In the genomic region with DNA sequence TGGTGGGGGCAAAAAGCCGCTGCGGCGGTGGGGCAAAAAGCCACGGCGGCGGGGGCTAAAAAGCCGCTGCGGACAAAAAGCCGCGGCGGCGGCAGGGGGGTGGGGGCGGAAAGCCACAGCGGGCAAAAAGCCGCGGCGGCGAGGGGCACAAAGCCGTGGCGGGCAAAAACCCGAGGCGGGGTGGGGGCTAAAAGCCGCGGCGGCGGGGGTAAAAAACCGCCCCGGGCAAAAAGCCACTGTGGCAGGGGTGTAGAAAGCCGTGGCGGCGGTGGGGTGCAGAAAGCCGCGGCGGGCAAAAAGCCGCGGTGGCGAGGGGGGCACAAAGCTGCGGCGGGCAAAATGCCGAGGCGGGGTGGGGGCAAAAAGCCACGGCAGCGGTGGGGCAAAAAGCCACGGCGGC, we compare ENCODE assay signal across 15 cellular contexts.
DNase-seq lines count a peak whose midpoint lies in the region; ATAC-seq, FAIRE-seq and TF ChIP-seq lines count a peak whose summit lies in the region.
"Had no signal": no experiment of that assay in that cellular context is flagged by ENCODE, and none has a peak within 500 bp of the region (broad histone marks: within the 10 kb centered on the region; RNA-seq: fewer than 3 reads in every experiment).

No MANE protein-coding gene starts in this region.

- POLR2A ChIA-PET in HepG2 (lab: Yijun Ruan, JAX): no interaction called here
- POLR2A ChIA-PET in PC-3 (lab: Charles Lee; ENCODE audit: unreplicated experiment): no interaction called here

- ATAC-seq in right lobe of liver (no peak), HepG2 (no peak), PC-3 (no peak)
- ATAC-seq in activated T-helper 17 cell treated with anti-CD3 and anti-CD28 coated beads, Interleukin-2, amount 50 U/mL, for 72 hours (replicated peaks): no peak
- ATAC-seq in natural killer cell treated with Interleukin-12 subunit alpha and Interleukin-12 subunit beta and Interleukin-15 and Interleukin-18, amount 100 ng/mL, for 72 hours: no peak

- peaks cover 0 to 15% (median 0%) of the 10 kb centered on the region in 4 donors for H3K9me3 ChIP-seq in right lobe of liver
- H3K9me3 ChIP-seq in HepG2 (ENCODE audit: low read length): peaks cover 40% of the 10 kb centered on the region
- peaks cover 2% of the 10 kb centered on the region for H3K9me3 ChIP-seq in suprapubic skin
- peaks cover 38% of the 10 kb centered on the region for H3K9me3 ChIP-seq in PC-3 (ENCODE audit: low read length)

- H3K4me1 Mint-ChIP-seq in osteocyte (ENCODE audit: unreplicated experiment): no peaks in the 10 kb centered on the region
- no peaks in the 10 kb centered on the region for H3K4me1 Mint-ChIP-seq in activated T-helper 17 cell treated with anti-CD3 and anti-CD28 coated beads, Interleukin-2, amount 50 U/mL, for 72 hours
- peaks cover 0 to 4% of the 10 kb centered on the region in 2 donors for H3K4me1 Mint-ChIP-seq in natural killer cell treated with Interleukin-12 subunit alpha and Interleukin-12 subunit beta and Interleukin-15 and Interleukin-18, amount 100 ng/mL, for 72 hours (ENCODE audit: low read depth in 2 of 2)
- H3K4me1 Mint-ChIP-seq: B cell, H9 had no signal

- H3K9me2 ChIP-seq in PC-3 (replicated peaks; ENCODE audit: low read length): no peaks in the 10 kb centered on the region

- no peak overlapping the region for H2AFZ ChIP-seq in HepG2 (ENCODE audit: low read length)
- H2AFZ ChIP-seq in PC-3 (ENCODE audit: low read length): no peak overlapping the region

- H4K20me1 ChIP-seq in HepG2 (ENCODE audit: insufficient read depth, low read length) (no peaks in the 10 kb centered on the region), PC-3 (ENCODE audit: low read length) (no peaks in the 10 kb centered on the region)

- no peaks in the 10 kb centered on the region for H3K27me3 Mint-ChIP-seq in osteocyte (ENCODE audit: unreplicated experiment)
- no peaks in the 10 kb centered on the region for H3K27me3 Mint-ChIP-seq in activated T-helper 17 cell treated with anti-CD3 and anti-CD28 coated beads, Interleukin-2, amount 50 U/mL, for 72 hours
- no peaks in the 10 kb centered on the region for H3K27me3 Mint-ChIP-seq in natural killer cell treated with Interleukin-12 subunit alpha and Interleukin-12 subunit beta and Interleukin-15 and Interleukin-18, amount 100 ng/mL, for 72 hours
- H3K27me3 Mint-ChIP-seq: B cell; CD4-positive, alpha-beta T cell had no signal

- no peak overlapping the region for H3K9ac ChIP-seq in HepG2 (ENCODE audit: insufficient read depth, low read depth, low read length)
- no peak overlapping the region for H3K9ac ChIP-seq in PC-3 (ENCODE audit: low read length)

- no peak overlapping the region for H3K27ac Mint-ChIP-seq in osteocyte (ENCODE audit: unreplicated experiment)
- H3K27ac Mint-ChIP-seq in activated T-helper 17 cell treated with anti-CD3 and anti-CD28 coated beads, Interleukin-2, amount 50 U/mL, for 72 hours: no peak overlapping the region
- no peak overlapping the region for H3K27ac Mint-ChIP-seq in natural killer cell treated with Interleukin-12 subunit alpha and Interleukin-12 subunit beta and Interleukin-15 and Interleukin-18, amount 100 ng/mL, for 72 hours
- H3K27ac Mint-ChIP-seq: B cell; CD4-positive, alpha-beta T cell; H9 had no signal

- no peak overlapping the region for H3K4me3 Mint-ChIP-seq in osteocyte (ENCODE audit: unreplicated experiment)
- no peak overlapping the region for H3K4me3 Mint-ChIP-seq in activated T-helper 17 cell treated with anti-CD3 and anti-CD28 coated beads, Interleukin-2, amount 50 U/mL, for 72 hours
- no peak overlapping the region for H3K4me3 Mint-ChIP-seq in natural killer cell treated with Interleukin-12 subunit alpha and Interleukin-12 subunit beta and Interleukin-15 and Interleukin-18, amount 100 ng/mL, for 72 hours
- H3K4me3 Mint-ChIP-seq: B cell; CD4-positive, alpha-beta T cell; H9 had no signal

- no peak for FAIRE-seq in HepG2 (lab: Jason Lieb, UNC)

- CTCF ChIA-PET in HepG2 (lab: Yijun Ruan, JAX; ENCODE audit: low intra/inter-chr PET ratio, low total read pairs) (no interaction called here), PC-3 (lab: Charles Lee) (no interaction called here)

- H3K27me3 ChIP-seq in right lobe of liver (no peaks in the 10 kb centered on the region), HepG2 (ENCODE audit: control insufficient read depth in 1 of 2, insufficient read depth in 2 of 2, low read length in 2 of 2) (no peaks in the 10 kb centered on the region), suprapubic skin (peaks cover 16% of the 10 kb centered on the region), PC-3 (ENCODE audit: low read length) (no peaks in the 10 kb centered on the region)

- peaks cover 23% of the 10 kb centered on the region for H3K9me3 Mint-ChIP-seq in osteocyte (ENCODE audit: unreplicated experiment)
- peaks cover 16% of the 10 kb centered on the region for H3K9me3 Mint-ChIP-seq in activated T-helper 17 cell treated with anti-CD3 and anti-CD28 coated beads, Interleukin-2, amount 50 U/mL, for 72 hours
- peaks cover 35% of the 10 kb centered on the region for H3K9me3 Mint-ChIP-seq in natural killer cell treated with Interleukin-12 subunit alpha and Interleukin-12 subunit beta and Interleukin-15 and Interleukin-18, amount 100 ng/mL, for 72 hours

- TF ChIP-seq RAD21 in HepG2 (CRISPR knock-in tag; IDR thresholded peaks at IDR 0.05): no peak

- TF ChIP-seq EP300 in HepG2 (IDR thresholded peaks at IDR 0.05; ENCODE audit: low read depth in 2 of 2, low read length in 2 of 2): no peak
- TF ChIP-seq EP300 in HepG2 (CRISPR knock-in tag; IDR thresholded peaks at IDR 0.05; ENCODE audit: borderline replicate concordance): no peak
- TF ChIP-seq EP300 in suprapubic skin (IDR thresholded peaks at IDR 0.05): no peak

- no peaks in the 10 kb centered on the region for H3K79me2 ChIP-seq in HepG2 (ENCODE audit: insufficient read depth, low read length)
- H3K79me2 ChIP-seq in PC-3 (ENCODE audit: low read length): no peaks in the 10 kb centered on the region

- no TSS peak for BruUV-seq in HepG2 (replicated peaks; lab: Mats Ljungman, UMichigan)
- no TSS peak for BruUV-seq in PC-3 (replicated peaks; lab: Mats Ljungman, UMichigan)

- WGBS in right lobe of liver (ENCODE audit: insufficient coverage, low coverage, low lambda C conversion rate, missing lambda C conversion rate): 49% methylated on average over 34 of the region's 45 CpGs
- 90% methylated on average over 45 of the region's 45 CpGs for WGBS in HepG2 (ENCODE audit: low lambda C conversion rate)
- WGBS in suprapubic skin: 53% methylated on average over 45 of the region's 45 CpGs

- peaks cover 4% of the 10 kb centered on the region for H3K36me3 Mint-ChIP-seq in osteocyte (ENCODE audit: unreplicated experiment)
- H3K36me3 Mint-ChIP-seq in activated T-helper 17 cell treated with anti-CD3 and anti-CD28 coated beads, Interleukin-2, amount 50 U/mL, for 72 hours (ENCODE audit: low read depth): no peaks in the 10 kb centered on the region
- peaks cover 35% of the 10 kb centered on the region for H3K36me3 Mint-ChIP-seq in natural killer cell treated with Interleukin-12 subunit alpha and Interleukin-12 subunit beta and Interleukin-15 and Interleukin-18, amount 100 ng/mL, for 72 hours

- intact Hi-C loops in right lobe of liver (cut with DNase I): no loop called here
- intact Hi-C loops in HepG2 (cut with micrococcal nuclease; ENCODE audit: unreplicated experiment): no loop called here
- intact Hi-C loops in PC-3 (cut with micrococcal nuclease): no loop called here

- H3F3A ChIP-seq in PC-3 (ENCODE audit: low read length, unreplicated experiment): no peaks in the 10 kb centered on the region

- no peaks in the 10 kb centered on the region for H3K4me1 ChIP-seq in right lobe of liver
- H3K4me1 ChIP-seq in HepG2 (ENCODE audit: insufficient read depth, low read length): no peaks in the 10 kb centered on the region
- H3K4me1 ChIP-seq in suprapubic skin: no peaks in the 10 kb centered on the region
- no peaks in the 10 kb centered on the region for H3K4me1 ChIP-seq in PC-3 (ENCODE audit: insufficient read depth, low read length)

- TF ChIP-seq POLR2A in right lobe of liver (IDR thresholded peaks at IDR 0.05) (no peak), HepG2 (IDR thresholded peaks at IDR 0.05; ENCODE audit: insufficient read depth in 1 of 2, low read depth in 2 of 2, low read length in 2 of 2) (no peak), suprapubic skin (IDR thresholded peaks at IDR 0.05) (no peak)

- peak in 2 of 3 donors; percentile 27 for DNase-seq in right lobe of liver
- no peak for DNase-seq in HepG2 (ENCODE audit: low spot score)
- peak; percentile 81 for DNase-seq in osteocyte (ENCODE audit: extremely low spot score, unreplicated experiment)
- peak; percentile 45 to 52 for DNase-seq in suprapubic skin (ENCODE audit: low spot score in 2 of 2)
- no peak for DNase-seq in PC-3
- DNase-seq in NCI-H82 treated with DMSO at 0.1 percent for 48 hours (lab: John Stamatoyannopoulos, UW; ENCODE audit: unreplicated experiment): no peak
- no peak for DNase-seq in natural killer cell treated with Interleukin-12 subunit alpha and Interleukin-12 subunit beta and Interleukin-15 and Interleukin-18, amount 100 ng/mL, for 72 hours (ENCODE audit: low spot score)
- DNase-seq: C1 segment of cervical spinal cord, Calu3, DMS 273 treated with DMSO at 0.1 percent for 48 hours, GOT3, H9 had no signal

- no peaks in the 10 kb centered on the region for H3K36me3 ChIP-seq in right lobe of liver
- H3K36me3 ChIP-seq in HepG2 (replicated peaks in 1 of 2; ENCODE audit: control insufficient read depth in 1 of 2, insufficient read depth in 2 of 2, low read length in 2 of 2): no peaks in the 10 kb centered on the region
- no peaks in the 10 kb centered on the region for H3K36me3 ChIP-seq in suprapubic skin
- no peaks in the 10 kb centered on the region for H3K36me3 ChIP-seq in PC-3 (ENCODE audit: low read depth, low read length)

- H3K4me2 ChIP-seq in HepG2 (ENCODE audit: low read depth, low read length): no peak overlapping the region
- H3K4me2 ChIP-seq in PC-3 (ENCODE audit: low read length): no peak overlapping the region

- H3K27ac ChIP-seq in right lobe of liver: no peak overlapping the region
- H3K27ac ChIP-seq in HepG2 (ENCODE audit: extremely low read length, insufficient read depth, low read length): no peak overlapping the region
- no peak overlapping the region for H3K27ac ChIP-seq in suprapubic skin
- no peak overlapping the region for H3K27ac ChIP-seq in PC-3 (ENCODE audit: low read length)

- in situ Hi-C loops in HepG2 (cut with HindIII; ENCODE audit: extremely low pct_ligation_motif_present, low pct_unique_long_range_greater_than_20kb): no loop called here

- no peak overlapping the region for H3K4me3 ChIP-seq in right lobe of liver
- no peak overlapping the region for H3K4me3 ChIP-seq in HepG2 (replicated peaks in 1 of 3; ENCODE audit: insufficient read depth in 1 of 3, low read depth in 2 of 3, low read length in 3 of 3)
- no peak overlapping the region for H3K4me3 ChIP-seq in suprapubic skin
- no peak overlapping the region for H3K4me3 ChIP-seq in PC-3 (ENCODE audit: low read length)

- no peak for TF ChIP-seq CTCF in right lobe of liver (IDR thresholded peaks at IDR 0.05)
- no peak for TF ChIP-seq CTCF in HepG2 (CRISPR knock-in tag; IDR thresholded peaks at IDR 0.05)
- TF ChIP-seq CTCF in osteocyte (IDR thresholded peaks at IDR 0.05): no peak
- TF ChIP-seq CTCF in suprapubic skin (IDR thresholded peaks at IDR 0.05): no peak
- TF ChIP-seq CTCF in PC-3 (conservative IDR thresholded peaks at IDR 0.05; ENCODE audit: low read depth, low read length): no peak

Comparison
In these comparisons a context has a peak if more than half of its experiments do, and no peak if none do; other contexts are left out.
1. DNase-seq: peak in right lobe of liver (2 of 3), osteocyte (single experiment) and suprapubic skin (2 of 2); none in HepG2 (single experiment), PC-3 (single experiment), NCI-H82 treated with DMSO at 0.1 percent for 48 hours (single experiment) and natural killer cell treated with Interleukin-12 subunit alpha and Interleukin-12 subunit beta and Interleukin-15 and Interleukin-18, amount 100 ng/mL, for 72 hours (single experiment).